8 cellular contexts compared by ENCODE assay signal in genomic region chr7:24963218-24963617, GRCh38.
DNase-seq lines count a peak whose midpoint lies in the region; ATAC-seq and TF ChIP-seq lines count a peak whose summit lies in the region.

No MANE protein-coding gene starts in this region.

- no peaks in the 10 kb centered on the region for H3K27me3 Mint-ChIP-seq in T-helper 2 cell treated with Interferon-gamma antibody and Interleukin-4, amounts not matched to agents 5 μg/mL and 100 μg/mL, for 36 hours (ENCODE audit: low read depth)

- peaks cover 31% of the 10 kb centered on the region for H3K36me3 Mint-ChIP-seq in T-helper 2 cell treated with Interferon-gamma antibody and Interleukin-4, amounts not matched to agents 5 μg/mL and 100 μg/mL, for 36 hours (ENCODE audit: low read depth)

- peak; percentile 12 for DNase-seq in GM10266 (ENCODE audit: extremely low spot score)
- DNase-seq in T-helper 2 cell treated with Interferon-gamma antibody and Interleukin-4, amounts not matched to agents 5 μg/mL and 100 μg/mL, for 36 hours (ENCODE audit: low spot score), result peak; percentile 60
- peak; percentile 83 for DNase-seq in fibroblast of mammary gland (ENCODE audit: low read depth)
- no peak for DNase-seq in GOT3 (lab: John Stamatoyannopoulos, UW)
- DNase-seq in GM03348 (ENCODE audit: low spot score), result no peak

- peaks cover 75% of the 10 kb centered on the region for H3K4me1 Mint-ChIP-seq in T-helper 2 cell treated with Interferon-gamma antibody and Interleukin-4, amounts not matched to agents 5 μg/mL and 100 μg/mL, for 36 hours (ENCODE audit: low read depth)

- H3K27ac Mint-ChIP-seq in T-helper 2 cell treated with Interferon-gamma antibody and Interleukin-4, amounts not matched to agents 5 μg/mL and 100 μg/mL, for 36 hours, result peak overlapping the region; percentile 56

- H3K27ac ChIP-seq in skin epidermis, result peak overlapping the region in 12 of 21 experiments; percentile 1 to 68 (median 32)

- TF ChIP-seq CTCF in GM10266 (IDR thresholded peaks at IDR 0.05; ENCODE audit: control insufficient read depth, insufficient read depth, low read depth, missing control alignments) (no peak), fibroblast of mammary gland (conservative IDR thresholded peaks at IDR 0.05; ENCODE audit: control insufficient read depth, insufficient read depth, low read depth, low read length) (no peak)

- H3K4me3 Mint-ChIP-seq in T-helper 2 cell treated with Interferon-gamma antibody and Interleukin-4, amounts not matched to agents 5 μg/mL and 100 μg/mL, for 36 hours, result peak overlapping the region; percentile 28

- H3K4me3 ChIP-seq in fibroblast of mammary gland (ENCODE audit: control insufficient read depth, low read depth, low read length) (no peak overlapping the region), skin epidermis (no peak overlapping the region)

- no peaks in the 10 kb centered on the region for H3K9me3 Mint-ChIP-seq in T-helper 2 cell treated with Interferon-gamma antibody and Interleukin-4, amounts not matched to agents 5 μg/mL and 100 μg/mL, for 36 hours

- ATAC-seq in HG03159 (IDR thresholded peaks at IDR 0.05; ENCODE audit: unreplicated experiment), result peak; percentile 35
- ATAC-seq in GM18907 (IDR thresholded peaks at IDR 0.05; ENCODE audit: unreplicated experiment), result no peak

Comparison
In these comparisons a context has a peak if more than half of its experiments do, and no peak if none do; other contexts are left out.
1. DNase-seq: peak in GM10266 (single experiment), T-helper 2 cell treated with Interferon-gamma antibody and Interleukin-4, amounts not matched to agents 5 μg/mL and 100 μg/mL, for 36 hours (single experiment) and fibroblast of mammary gland (single experiment); none in GOT3 (single experiment) and GM03348 (single experiment).